Comparison of ENCODE assay signal across 13 cellular contexts in genomic region chr7:25360471-25360870, GRCh38.
DNase-seq lines count a peak whose midpoint lies in the region; ATAC-seq and TF ChIP-seq lines count a peak whose summit lies in the region.
"Had no signal": no experiment of that assay in that cellular context is flagged by ENCODE, and none has a peak within 500 bp of the region (broad histone marks: within the 10 kb centered on the region; RNA-seq: fewer than 3 reads in every experiment).

No MANE protein-coding gene starts in this region.

- no peaks in the 10 kb centered on the region for H3K4me1 ChIP-seq in uterus
- H3K4me1 ChIP-seq: A549, Caco-2 had no signal

- H3K4me3 ChIP-seq in uterus, result no peak overlapping the region
- H3K4me3 ChIP-seq: A549, PC-9 had no signal

- intact Hi-C loops in uterus (cut with DNase I; ENCODE audit: low total_unique reads), result no loop called here

- no peaks in the 10 kb centered on the region for H3K9me3 ChIP-seq in uterus
- H3K9me3 ChIP-seq: A549, Caco-2 had no signal

- peak; percentile 12 for DNase-seq in NCI-H510A treated with DMSO at 0.1 percent for 48 hours (lab: John Stamatoyannopoulos, UW)
- no peak for DNase-seq in NCI-H510A (lab: John Stamatoyannopoulos, UW)
- peak; percentile 46 for DNase-seq in NCI-H774 (lab: John Stamatoyannopoulos, UW)
- DNase-seq in left kidney (ENCODE audit: low read depth, low spot score), result peak; percentile 72
- no peak for DNase-seq in uterus
- no peak for DNase-seq in COLO829 (ENCODE audit: low spot score)
- DNase-seq in EL, result no peak
- DNase-seq: activated T-cell treated with anti-CD3 and anti-CD28 coated beads for 4 hours, Caco-2, PC-9, T-cell had no signal

- no peak for TF ChIP-seq POLR2A in uterus (IDR thresholded peaks at IDR 0.05)

- ATAC-seq in GM18907 (IDR thresholded peaks at IDR 0.05; ENCODE audit: unreplicated experiment), result no peak
- ATAC-seq: A549, T-cell had no signal

- no peaks in the 10 kb centered on the region for H3K36me3 ChIP-seq in uterus

- TF ChIP-seq CTCF in uterus (IDR thresholded peaks at IDR 0.05), result no peak

- peak overlapping the region; percentile 25 to 65 for H3K27ac ChIP-seq in uterus
- H3K27ac ChIP-seq: A549, PC-9 had no signal

- no peaks in the 10 kb centered on the region for H3K27me3 ChIP-seq in uterus

Comparison
In these comparisons a context has a peak if more than half of its experiments do, and no peak if none do; other contexts are left out.
1. DNase-seq: peak in NCI-H510A treated with DMSO at 0.1 percent for 48 hours (single experiment), NCI-H774 (single experiment) and left kidney (single experiment); none in NCI-H510A (single experiment), uterus (0 of 2), COLO829 (single experiment) and EL (single experiment).